1 cellular context compared by ENCODE assay signal in the genomic region with DNA sequence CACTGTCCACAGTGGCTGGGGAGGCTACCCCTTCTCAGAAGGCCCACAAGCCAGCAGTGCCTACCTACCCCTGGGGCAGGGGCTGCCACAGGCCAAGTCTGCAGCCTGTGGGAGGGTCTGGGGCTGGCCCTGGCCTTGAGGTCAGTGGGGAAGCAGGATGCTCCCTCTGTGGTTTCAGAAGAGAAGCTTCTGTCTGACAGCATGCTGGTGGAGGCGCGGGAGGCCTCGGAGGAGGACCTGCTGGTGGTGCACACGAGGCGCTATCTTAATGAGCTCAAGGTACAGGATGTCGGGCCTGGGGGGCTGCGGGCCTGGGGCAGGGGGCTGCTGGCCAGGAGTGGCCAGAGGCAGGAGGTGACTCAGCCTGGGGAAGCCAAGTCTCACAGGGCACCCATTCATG.
TF ChIP-seq lines count a peak whose summit lies in the region.

No MANE protein-coding gene starts in this region.

TF ChIP-seq in K562, 482 proteins besides CTCF, POLR2A, EP300 and RAD21 (continued from another document):
- TF ChIP-seq, protein P1, sequence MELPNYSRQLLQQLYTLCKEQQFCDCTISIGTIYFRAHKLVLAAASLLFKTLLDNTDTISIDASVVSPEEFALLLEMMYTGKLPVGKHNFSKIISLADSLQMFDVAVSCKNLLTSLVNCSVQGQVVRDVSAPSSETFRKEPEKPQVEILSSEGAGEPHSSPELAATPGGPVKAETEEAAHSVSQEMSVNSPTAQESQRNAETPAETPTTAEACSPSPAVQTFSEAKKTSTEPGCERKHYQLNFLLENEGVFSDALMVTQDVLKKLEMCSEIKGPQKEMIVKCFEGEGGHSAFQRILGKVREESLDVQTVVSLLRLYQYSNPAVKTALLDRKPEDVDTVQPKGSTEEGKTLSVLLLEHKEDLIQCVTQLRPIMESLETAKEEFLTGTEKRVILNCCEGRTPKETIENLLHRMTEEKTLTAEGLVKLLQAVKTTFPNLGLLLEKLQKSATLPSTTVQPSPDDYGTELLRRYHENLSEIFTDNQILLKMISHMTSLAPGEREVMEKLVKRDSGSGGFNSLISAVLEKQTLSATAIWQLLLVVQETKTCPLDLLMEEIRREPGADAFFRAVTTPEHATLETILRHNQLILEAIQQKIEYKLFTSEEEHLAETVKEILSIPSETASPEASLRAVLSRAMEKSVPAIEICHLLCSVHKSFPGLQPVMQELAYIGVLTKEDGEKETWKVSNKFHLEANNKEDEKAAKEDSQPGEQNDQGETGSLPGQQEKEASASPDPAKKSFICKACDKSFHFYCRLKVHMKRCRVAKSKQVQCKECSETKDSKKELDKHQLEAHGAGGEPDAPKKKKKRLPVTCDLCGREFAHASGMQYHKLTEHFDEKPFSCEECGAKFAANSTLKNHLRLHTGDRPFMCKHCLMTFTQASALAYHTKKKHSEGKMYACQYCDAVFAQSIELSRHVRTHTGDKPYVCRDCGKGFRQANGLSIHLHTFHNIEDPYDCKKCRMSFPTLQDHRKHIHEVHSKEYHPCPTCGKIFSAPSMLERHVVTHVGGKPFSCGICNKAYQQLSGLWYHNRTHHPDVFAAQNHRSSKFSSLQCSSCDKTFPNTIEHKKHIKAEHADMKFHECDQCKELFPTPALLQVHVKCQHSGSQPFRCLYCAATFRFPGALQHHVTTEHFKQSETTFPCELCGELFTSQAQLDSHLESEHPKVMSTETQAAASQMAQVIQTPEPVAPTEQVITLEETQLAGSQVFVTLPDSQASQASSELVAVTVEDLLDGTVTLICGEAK (IDR thresholded peaks at IDR 0.05), result no peak
- TF ChIP-seq, protein P1 (CRISPR knock-in tag; IDR thresholded peaks at IDR 0.05), result no peak
- TF ChIP-seq, protein P2, sequence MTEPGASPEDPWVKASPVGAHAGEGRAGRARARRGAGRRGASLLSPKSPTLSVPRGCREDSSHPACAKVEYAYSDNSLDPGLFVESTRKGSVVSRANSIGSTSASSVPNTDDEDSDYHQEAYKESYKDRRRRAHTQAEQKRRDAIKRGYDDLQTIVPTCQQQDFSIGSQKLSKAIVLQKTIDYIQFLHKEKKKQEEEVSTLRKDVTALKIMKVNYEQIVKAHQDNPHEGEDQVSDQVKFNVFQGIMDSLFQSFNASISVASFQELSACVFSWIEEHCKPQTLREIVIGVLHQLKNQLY (CRISPR knock-in tag; conservative IDR thresholded peaks at IDR 0.05), result no peak
- TF ChIP-seq, protein P3, sequence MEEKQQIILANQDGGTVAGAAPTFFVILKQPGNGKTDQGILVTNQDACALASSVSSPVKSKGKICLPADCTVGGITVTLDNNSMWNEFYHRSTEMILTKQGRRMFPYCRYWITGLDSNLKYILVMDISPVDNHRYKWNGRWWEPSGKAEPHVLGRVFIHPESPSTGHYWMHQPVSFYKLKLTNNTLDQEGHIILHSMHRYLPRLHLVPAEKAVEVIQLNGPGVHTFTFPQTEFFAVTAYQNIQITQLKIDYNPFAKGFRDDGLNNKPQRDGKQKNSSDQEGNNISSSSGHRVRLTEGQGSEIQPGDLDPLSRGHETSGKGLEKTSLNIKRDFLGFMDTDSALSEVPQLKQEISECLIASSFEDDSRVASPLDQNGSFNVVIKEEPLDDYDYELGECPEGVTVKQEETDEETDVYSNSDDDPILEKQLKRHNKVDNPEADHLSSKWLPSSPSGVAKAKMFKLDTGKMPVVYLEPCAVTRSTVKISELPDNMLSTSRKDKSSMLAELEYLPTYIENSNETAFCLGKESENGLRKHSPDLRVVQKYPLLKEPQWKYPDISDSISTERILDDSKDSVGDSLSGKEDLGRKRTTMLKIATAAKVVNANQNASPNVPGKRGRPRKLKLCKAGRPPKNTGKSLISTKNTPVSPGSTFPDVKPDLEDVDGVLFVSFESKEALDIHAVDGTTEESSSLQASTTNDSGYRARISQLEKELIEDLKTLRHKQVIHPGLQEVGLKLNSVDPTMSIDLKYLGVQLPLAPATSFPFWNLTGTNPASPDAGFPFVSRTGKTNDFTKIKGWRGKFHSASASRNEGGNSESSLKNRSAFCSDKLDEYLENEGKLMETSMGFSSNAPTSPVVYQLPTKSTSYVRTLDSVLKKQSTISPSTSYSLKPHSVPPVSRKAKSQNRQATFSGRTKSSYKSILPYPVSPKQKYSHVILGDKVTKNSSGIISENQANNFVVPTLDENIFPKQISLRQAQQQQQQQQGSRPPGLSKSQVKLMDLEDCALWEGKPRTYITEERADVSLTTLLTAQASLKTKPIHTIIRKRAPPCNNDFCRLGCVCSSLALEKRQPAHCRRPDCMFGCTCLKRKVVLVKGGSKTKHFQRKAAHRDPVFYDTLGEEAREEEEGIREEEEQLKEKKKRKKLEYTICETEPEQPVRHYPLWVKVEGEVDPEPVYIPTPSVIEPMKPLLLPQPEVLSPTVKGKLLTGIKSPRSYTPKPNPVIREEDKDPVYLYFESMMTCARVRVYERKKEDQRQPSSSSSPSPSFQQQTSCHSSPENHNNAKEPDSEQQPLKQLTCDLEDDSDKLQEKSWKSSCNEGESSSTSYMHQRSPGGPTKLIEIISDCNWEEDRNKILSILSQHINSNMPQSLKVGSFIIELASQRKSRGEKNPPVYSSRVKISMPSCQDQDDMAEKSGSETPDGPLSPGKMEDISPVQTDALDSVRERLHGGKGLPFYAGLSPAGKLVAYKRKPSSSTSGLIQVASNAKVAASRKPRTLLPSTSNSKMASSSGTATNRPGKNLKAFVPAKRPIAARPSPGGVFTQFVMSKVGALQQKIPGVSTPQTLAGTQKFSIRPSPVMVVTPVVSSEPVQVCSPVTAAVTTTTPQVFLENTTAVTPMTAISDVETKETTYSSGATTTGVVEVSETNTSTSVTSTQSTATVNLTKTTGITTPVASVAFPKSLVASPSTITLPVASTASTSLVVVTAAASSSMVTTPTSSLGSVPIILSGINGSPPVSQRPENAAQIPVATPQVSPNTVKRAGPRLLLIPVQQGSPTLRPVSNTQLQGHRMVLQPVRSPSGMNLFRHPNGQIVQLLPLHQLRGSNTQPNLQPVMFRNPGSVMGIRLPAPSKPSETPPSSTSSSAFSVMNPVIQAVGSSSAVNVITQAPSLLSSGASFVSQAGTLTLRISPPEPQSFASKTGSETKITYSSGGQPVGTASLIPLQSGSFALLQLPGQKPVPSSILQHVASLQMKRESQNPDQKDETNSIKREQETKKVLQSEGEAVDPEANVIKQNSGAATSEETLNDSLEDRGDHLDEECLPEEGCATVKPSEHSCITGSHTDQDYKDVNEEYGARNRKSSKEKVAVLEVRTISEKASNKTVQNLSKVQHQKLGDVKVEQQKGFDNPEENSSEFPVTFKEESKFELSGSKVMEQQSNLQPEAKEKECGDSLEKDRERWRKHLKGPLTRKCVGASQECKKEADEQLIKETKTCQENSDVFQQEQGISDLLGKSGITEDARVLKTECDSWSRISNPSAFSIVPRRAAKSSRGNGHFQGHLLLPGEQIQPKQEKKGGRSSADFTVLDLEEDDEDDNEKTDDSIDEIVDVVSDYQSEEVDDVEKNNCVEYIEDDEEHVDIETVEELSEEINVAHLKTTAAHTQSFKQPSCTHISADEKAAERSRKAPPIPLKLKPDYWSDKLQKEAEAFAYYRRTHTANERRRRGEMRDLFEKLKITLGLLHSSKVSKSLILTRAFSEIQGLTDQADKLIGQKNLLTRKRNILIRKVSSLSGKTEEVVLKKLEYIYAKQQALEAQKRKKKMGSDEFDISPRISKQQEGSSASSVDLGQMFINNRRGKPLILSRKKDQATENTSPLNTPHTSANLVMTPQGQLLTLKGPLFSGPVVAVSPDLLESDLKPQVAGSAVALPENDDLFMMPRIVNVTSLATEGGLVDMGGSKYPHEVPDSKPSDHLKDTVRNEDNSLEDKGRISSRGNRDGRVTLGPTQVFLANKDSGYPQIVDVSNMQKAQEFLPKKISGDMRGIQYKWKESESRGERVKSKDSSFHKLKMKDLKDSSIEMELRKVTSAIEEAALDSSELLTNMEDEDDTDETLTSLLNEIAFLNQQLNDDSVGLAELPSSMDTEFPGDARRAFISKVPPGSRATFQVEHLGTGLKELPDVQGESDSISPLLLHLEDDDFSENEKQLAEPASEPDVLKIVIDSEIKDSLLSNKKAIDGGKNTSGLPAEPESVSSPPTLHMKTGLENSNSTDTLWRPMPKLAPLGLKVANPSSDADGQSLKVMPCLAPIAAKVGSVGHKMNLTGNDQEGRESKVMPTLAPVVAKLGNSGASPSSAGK (IDR thresholded peaks at IDR 0.05), result peak; percentile 19; the same call in 1 of the 2 replicates
- TF ChIP-seq, protein P4, sequence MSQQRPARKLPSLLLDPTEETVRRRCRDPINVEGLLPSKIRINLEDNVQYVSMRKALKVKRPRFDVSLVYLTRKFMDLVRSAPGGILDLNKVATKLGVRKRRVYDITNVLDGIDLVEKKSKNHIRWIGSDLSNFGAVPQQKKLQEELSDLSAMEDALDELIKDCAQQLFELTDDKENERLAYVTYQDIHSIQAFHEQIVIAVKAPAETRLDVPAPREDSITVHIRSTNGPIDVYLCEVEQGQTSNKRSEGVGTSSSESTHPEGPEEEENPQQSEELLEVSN (IDR thresholded peaks at IDR 0.05; ENCODE audit: borderline replicate concordance in 1 of 2, extremely low read depth in 1 of 2, insufficient read depth in 1 of 2, insufficient read length in 1 of 2, low read depth in 1 of 2, low read length in 1 of 2, poor library complexity in 1 of 2, severe bottlenecking in 1 of 2), result peak in 1 of 2 experiments; percentile 60
- no peak for TF ChIP-seq ZZZ3 (IDR thresholded peaks at IDR 0.05)
- peak; percentile 20; the same call in 1 of the 2 replicates for TF ChIP-seq ZBTB7A (IDR thresholded peaks at IDR 0.05; ENCODE audit: borderline replicate concordance, control insufficient read depth, low read depth, low read length)
- TF ChIP-seq MXI1 (IDR thresholded peaks at IDR 0.05; ENCODE audit: low read depth, low read length), result no peak
